23 cellular contexts compared by ENCODE assay signal in genomic region chrX:14883826-14884225, GRCh38.
"Had no signal": no experiment of that assay in that cellular context is flagged by ENCODE, and none has a peak within 500 bp of the region (broad histone marks: within the 10 kb centered on the region; RNA-seq: fewer than 3 reads in every experiment).

No MANE protein-coding gene starts in this region.

- H3K36me3 Mint-ChIP-seq: type B pancreatic cell had no signal

- H3K4me3 ChIP-seq: esophagus squamous epithelium, heart right ventricle, left ventricle myocardium inferior had no signal

- H3K9me3 ChIP-seq: esophagus squamous epithelium, heart right ventricle, left ventricle myocardium inferior, SK-N-SH had no signal

- DNase-seq: activated CD4-positive, CD25-positive, alpha-beta regulatory T cell; activated CD8-positive, alpha-beta memory T cell treated with anti-CD3 and anti-CD28 coated beads, Interleukin-2, amount 10 ng/mL, durations not matched to agents 7 days and 5 days; activated naive CD4-positive, alpha-beta T cell treated with anti-CD3 and anti-CD28 coated beads, Interleukin-2, amount 10 ng/mL, durations not matched to agents 7 days and 5 days; effector CD8-positive, alpha-beta T cell; esophagus squamous epithelium; heart right ventricle; kidney glomerular epithelial cell; left ventricle myocardium inferior; mammary epithelial cell; midbrain; occipital lobe; retina; SHP77; SK-N-SH; stimulated activated CD4-positive, alpha-beta T cell treated with anti-CD3 and anti-CD28 coated beads, Interleukin-12 subunit alpha, Interleukin-12 subunit beta, amount 100 ng/mL, for 4 hours; stimulated activated CD4-positive, alpha-beta T cell treated with anti-CD3 and anti-CD28 coated beads, Interleukin-1b, Interleukin-23, amount 100 ng/mL, for 48 hours; stimulated activated CD8-positive, alpha-beta memory T cell treated with anti-CD3 and anti-CD28 coated beads, Interleukin-4, amount 100 ng/mL, for 48 hours; stimulated activated naive CD4-positive, alpha-beta T cell treated with Interleukin-2 at 50 U/mL for 16 hours; T-cell; T-helper 9 cell had no signal

- H3K4me2 ChIP-seq: SK-N-SH had no signal

- H3K4me3 Mint-ChIP-seq: activated CD8-positive, alpha-beta memory T cell treated with anti-CD3 and anti-CD28 coated beads, Interleukin-2, amount 10 ng/mL, durations not matched to agents 7 days and 5 days; activated naive CD4-positive, alpha-beta T cell treated with anti-CD3 and anti-CD28 coated beads, Interleukin-2, amount 10 ng/mL, durations not matched to agents 7 days and 5 days; dendritic cell treated with granulocyte-macrophage colony-stimulating factor and Interleukin-4, amounts not matched to agents 40 ng/mL and 50 ng/mL, for 4 days; T-cell; type B pancreatic cell had no signal

- H3K4me1 ChIP-seq: esophagus squamous epithelium, left ventricle myocardium inferior had no signal

- H3K27me3 ChIP-seq: esophagus squamous epithelium, heart right ventricle had no signal

- ATAC-seq: activated CD8-positive, alpha-beta memory T cell treated with anti-CD3 and anti-CD28 coated beads, Interleukin-2, amount 10 ng/mL, durations not matched to agents 7 days and 5 days; heart right ventricle; T-cell had no signal

- H3K4me1 Mint-ChIP-seq: activated naive CD4-positive, alpha-beta T cell treated with anti-CD3 and anti-CD28 coated beads, Interleukin-2, amount 10 ng/mL, durations not matched to agents 7 days and 5 days had no signal

- H3K9ac ChIP-seq: SK-N-SH had no signal

- H3K36me3 ChIP-seq: esophagus squamous epithelium, heart right ventricle, left ventricle myocardium inferior had no signal

- H3K27ac Mint-ChIP-seq: activated CD8-positive, alpha-beta memory T cell treated with anti-CD3 and anti-CD28 coated beads, Interleukin-2, amount 10 ng/mL, durations not matched to agents 7 days and 5 days; activated naive CD4-positive, alpha-beta T cell treated with anti-CD3 and anti-CD28 coated beads, Interleukin-2, amount 10 ng/mL, durations not matched to agents 7 days and 5 days; dendritic cell treated with granulocyte-macrophage colony-stimulating factor and Interleukin-4, amounts not matched to agents 40 ng/mL and 50 ng/mL, for 4 days; T-cell; type B pancreatic cell had no signal

- FAIRE-seq: endothelial cell of umbilical vein had no signal

- H3K27me3 Mint-ChIP-seq: activated CD8-positive, alpha-beta memory T cell treated with anti-CD3 and anti-CD28 coated beads, Interleukin-2, amount 10 ng/mL, durations not matched to agents 7 days and 5 days; activated naive CD4-positive, alpha-beta T cell treated with anti-CD3 and anti-CD28 coated beads, Interleukin-2, amount 10 ng/mL, durations not matched to agents 7 days and 5 days; dendritic cell treated with granulocyte-macrophage colony-stimulating factor and Interleukin-4, amounts not matched to agents 40 ng/mL and 50 ng/mL, for 4 days; T-cell; type B pancreatic cell had no signal

- H3K9me3 Mint-ChIP-seq: activated naive CD4-positive, alpha-beta T cell treated with anti-CD3 and anti-CD28 coated beads, Interleukin-2, amount 10 ng/mL, durations not matched to agents 7 days and 5 days; dendritic cell treated with granulocyte-macrophage colony-stimulating factor and Interleukin-4, amounts not matched to agents 40 ng/mL and 50 ng/mL, for 4 days had no signal

- H3K27ac ChIP-seq: esophagus squamous epithelium, heart right ventricle, left ventricle myocardium inferior had no signal
